In genomic region chr11:73034777-73035176, GRCh38 we compare ENCODE assay signal across 13 cellular contexts.
DNase-seq lines count a peak whose midpoint lies in the region; ATAC-seq and TF ChIP-seq lines count a peak whose summit lies in the region.
"Had no signal": no experiment of that assay in that cellular context is flagged by ENCODE, and none has a peak within 500 bp of the region (broad histone marks: within the 10 kb centered on the region; RNA-seq: fewer than 3 reads in every experiment).

No MANE protein-coding gene starts in this region.

- H3K9me3 ChIP-seq in BLaER1 = peaks cover 16% of the 10 kb centered on the region
- H3K9me3 ChIP-seq in CD4-positive, alpha-beta T cell (ENCODE audit: control insufficient read depth, low read length) = no peaks in the 10 kb centered on the region
- H3K9me3 ChIP-seq: right atrium auricular region had no signal

- CTCF ChIA-PET in CD4-positive, alpha-beta T cell (lab: Charles Lee) = interaction anchor here (0.9 kb wide), 1 partner anchor 108 kb away, joined by 3 read pairs; no protein-coding TSS in a partner anchor
- CTCF ChIA-PET in activated CD4-positive, alpha-beta memory T cell treated with anti-CD3 and anti-CD28 coated beads for 36 hours (lab: Charles Lee) = interaction anchor here (0.7 to 2.0 kb wide), 4 partner anchors 14 to 172 kb away, joined by 3 to 8 read pairs (median 4); partner anchors contain the start of gene FCHSD2

- ATAC-seq in CD4-positive, alpha-beta T cell (ENCODE audit: poor library complexity) = peak; percentile 50
- peak; percentile 78 for ATAC-seq in left colon
- no peak for ATAC-seq in HG02840 (IDR thresholded peaks at IDR 0.05; ENCODE audit: low FRiP score, unreplicated experiment)
- ATAC-seq: foreskin keratinocyte had no signal

- H3K9ac ChIP-seq in BLaER1 = no peak overlapping the region; the same call in 1 of the 2 replicates

- no peaks in the 10 kb centered on the region for H3K27me3 ChIP-seq in BLaER1
- H3K27me3 ChIP-seq in CD4-positive, alpha-beta T cell (ENCODE audit: control insufficient read depth, insufficient read depth, low read length) = no peaks in the 10 kb centered on the region
- H3K27me3 ChIP-seq: foreskin keratinocyte, right atrium auricular region had no signal

- intact Hi-C loops in CD4-positive, alpha-beta T cell (cut with DNase I, micrococcal nuclease) = loop anchor here in 1 of 2 experiments (10.0 kb wide), 1 partner anchor 110 kb away; the partner anchor contains the start of gene FCHSD2
- intact Hi-C loops in activated CD4-positive, alpha-beta memory T cell treated with anti-CD3 and anti-CD28 coated beads for 36 hours (cut with micrococcal nuclease) = loop anchor here (1.0 to 5.0 kb wide), 3 partner anchors 38 to 108 kb away; partner anchors contain the start of gene FCHSD2
- intact Hi-C loops in left colon (cut with DNase I, micrococcal nuclease) = no loop called here

- H3K27ac ChIP-seq in BLaER1 = no peak overlapping the region
- H3K27ac ChIP-seq in CD4-positive, alpha-beta T cell (ENCODE audit: low read depth, low read length) = no peak overlapping the region
- H3K27ac ChIP-seq: foreskin keratinocyte, right atrium auricular region had no signal

- peak overlapping the region; percentile 38 for H3K4me2 ChIP-seq in BLaER1

- H3K4me3 Mint-ChIP-seq in CD4-positive, alpha-beta T cell = peak overlapping the region; percentile 68
- peak overlapping the region; percentile 23 for H3K4me3 Mint-ChIP-seq in activated CD4-positive, alpha-beta memory T cell treated with anti-CD3 and anti-CD28 coated beads for 36 hours
- H3K4me3 Mint-ChIP-seq in immature natural killer cell = no peak overlapping the region

- DNase-seq in CD4-positive, alpha-beta T cell = no peak
- no peak for DNase-seq in activated CD4-positive, alpha-beta memory T cell treated with anti-CD3 and anti-CD28 coated beads for 36 hours
- DNase-seq in left colon = no peak
- DNase-seq in immature natural killer cell = no peak
- DNase-seq in hypothalamus (lab: John Stamatoyannopoulos, UW) = no peak
- DNase-seq: EL, foreskin keratinocyte, KBM-7, mammary epithelial cell, NCI-H1417 treated with DMSO at 0.1 percent for 48 hours had no signal

- no peaks in the 10 kb centered on the region for H3K27me3 Mint-ChIP-seq in CD4-positive, alpha-beta T cell
- no peaks in the 10 kb centered on the region for H3K27me3 Mint-ChIP-seq in activated CD4-positive, alpha-beta memory T cell treated with anti-CD3 and anti-CD28 coated beads for 36 hours
- peaks cover 0 to 2% (median 0%) of the 10 kb centered on the region in 3 donors for H3K27me3 Mint-ChIP-seq in immature natural killer cell (ENCODE audit: low read depth in 3 of 3)

- H3K36me3 ChIP-seq in BLaER1 = peaks cover 26% of the 10 kb centered on the region
- H3K36me3 ChIP-seq: right atrium auricular region had no signal

- peak overlapping the region; percentile 88 for H3K27ac Mint-ChIP-seq in CD4-positive, alpha-beta T cell
- H3K27ac Mint-ChIP-seq in activated CD4-positive, alpha-beta memory T cell treated with anti-CD3 and anti-CD28 coated beads for 36 hours = peak overlapping the region; percentile 83
- no peak overlapping the region for H3K27ac Mint-ChIP-seq in immature natural killer cell

- POLR2A ChIA-PET in CD4-positive, alpha-beta T cell (lab: Charles Lee) = interaction anchor here (0.8 to 2.0 kb wide), 7 partner anchors 10 to 220 kb away, joined by 3 to 20 read pairs (median 3); partner anchors contain the start of genes ATG16L2 and FCHSD2
- POLR2A ChIA-PET in activated CD4-positive, alpha-beta memory T cell treated with anti-CD3 and anti-CD28 coated beads for 36 hours (lab: Charles Lee) = interaction anchor here (1.2 kb wide), 2 partner anchors 51 to 108 kb away, joined by 3 to 4 read pairs; partner anchors contain the start of gene FCHSD2

- peaks cover 50% of the 10 kb centered on the region for H3K4me1 Mint-ChIP-seq in CD4-positive, alpha-beta T cell (ENCODE audit: low read depth)
- peaks cover 36% of the 10 kb centered on the region for H3K4me1 Mint-ChIP-seq in activated CD4-positive, alpha-beta memory T cell treated with anti-CD3 and anti-CD28 coated beads for 36 hours (ENCODE audit: low read depth)
- H3K4me1 Mint-ChIP-seq in immature natural killer cell = peaks cover 13 to 20% of the 10 kb centered on the region in 2 donors

- H3K36me3 Mint-ChIP-seq in CD4-positive, alpha-beta T cell (ENCODE audit: low read depth) = no peaks in the 10 kb centered on the region
- H3K36me3 Mint-ChIP-seq in activated CD4-positive, alpha-beta memory T cell treated with anti-CD3 and anti-CD28 coated beads for 36 hours = peaks cover 1% of the 10 kb centered on the region
- peaks cover 0 to 11% (median 5%) of the 10 kb centered on the region in 3 donors for H3K36me3 Mint-ChIP-seq in immature natural killer cell

- no peaks in the 10 kb centered on the region for H3K9me3 Mint-ChIP-seq in CD4-positive, alpha-beta T cell
- no peaks in the 10 kb centered on the region for H3K9me3 Mint-ChIP-seq in activated CD4-positive, alpha-beta memory T cell treated with anti-CD3 and anti-CD28 coated beads for 36 hours
- no peaks in the 10 kb centered on the region for H3K9me3 Mint-ChIP-seq in immature natural killer cell

- 0 out of 2 replicates have a peak, but pooled peaks cover under 1% of the 10 kb centered on the region for H4K20me1 ChIP-seq in BLaER1

- no peak overlapping the region for H3K4me3 ChIP-seq in BLaER1
- H3K4me3 ChIP-seq: right atrium auricular region had no signal

- TF ChIP-seq CTCF in CD4-positive, alpha-beta T cell (IDR thresholded peaks at IDR 0.05) = no peak

- peaks cover 16% of the 10 kb centered on the region for H3K4me1 ChIP-seq in BLaER1
- H3K4me1 ChIP-seq: foreskin keratinocyte, right atrium auricular region had no signal

Comparison
In these comparisons a context has a peak if more than half of its experiments do, and no peak if none do; other contexts are left out.
1. H3K27ac Mint-ChIP-seq: peak in CD4-positive, alpha-beta T cell (single experiment) and activated CD4-positive, alpha-beta memory T cell treated with anti-CD3 and anti-CD28 coated beads for 36 hours (single experiment); none in immature natural killer cell (0 of 6).
2. H3K4me3 Mint-ChIP-seq: peak in CD4-positive, alpha-beta T cell (single experiment) and activated CD4-positive, alpha-beta memory T cell treated with anti-CD3 and anti-CD28 coated beads for 36 hours (single experiment); none in immature natural killer cell (0 of 5).